In the genomic region with DNA sequence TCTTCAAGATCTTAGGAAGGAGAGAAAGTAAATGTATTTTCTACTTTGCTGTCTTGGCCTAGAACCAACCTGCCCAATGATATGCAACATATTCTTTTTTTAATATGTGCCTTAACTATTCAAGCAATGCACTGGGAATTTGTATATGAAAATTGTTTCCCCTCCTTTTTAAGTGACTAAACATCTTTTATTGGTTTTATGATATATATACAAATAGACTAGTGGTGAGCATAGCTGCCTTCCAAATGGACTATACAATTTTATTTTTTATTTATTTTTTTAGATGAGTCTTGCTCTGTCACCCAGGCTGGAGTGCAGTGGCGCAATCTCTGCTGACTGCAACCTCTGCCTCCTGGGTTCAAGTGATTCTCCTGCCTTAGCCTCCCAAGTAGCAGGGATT, we compare ENCODE assay signal across 23 cellular contexts.
"Had no signal": no experiment of that assay in that cellular context is flagged by ENCODE, and none has a peak within 500 bp of the region (broad histone marks: within the 10 kb centered on the region; RNA-seq: fewer than 3 reads in every experiment).

No MANE protein-coding gene starts in this region.

- H3K4me3 Mint-ChIP-seq: activated CD4-positive, alpha-beta memory T cell treated with anti-CD3 and anti-CD28 coated beads, Interleukin-2, amount 10 ng/mL, durations not matched to agents 7 days and 5 days; activated CD4-positive, alpha-beta T cell treated with anti-CD3 and anti-CD28 coated beads, Interleukin-2, amount 10 ng/mL, durations not matched to agents 7 days and 5 days; activated naive CD4-positive, alpha-beta T cell treated with anti-CD3 and anti-CD28 coated beads for 36 hours; activated naive CD8-positive, alpha-beta T cell; activated T-helper 17 cell treated with anti-CD3 and anti-CD28 coated beads, Interleukin-2, amount 50 U/mL, for 72 hours; central memory CD8-positive, alpha-beta T cell; T-cell had no signal

- H3K4me3 ChIP-seq: PC-9, SK-N-MC had no signal

- DNase-seq: activated CD4-positive, alpha-beta memory T cell treated with anti-CD3 and anti-CD28 coated beads, Interleukin-2, amount 10 ng/mL, durations not matched to agents 7 days and 5 days; activated CD4-positive, alpha-beta T cell treated with anti-CD3 and anti-CD28 coated beads, Interleukin-2, amount 10 ng/mL, durations not matched to agents 7 days and 5 days; activated CD4-positive, CD25-positive, alpha-beta regulatory T cell; activated gamma-delta T cell; activated naive CD4-positive, alpha-beta T cell treated with anti-CD3 and anti-CD28 coated beads for 36 hours; activated T-cell treated with anti-CD3 and anti-CD28 coated beads for 4 hours; activated T-cell treated with anti-CD3 and anti-CD28 coated beads, Interleukin-2, amount 50 U/mL, for 48 hours; amygdala; Kasumi-1; NCI-H1105; NCI-H1436; NCI-H1694 treated with DMSO at 0.1 percent for 48 hours; NCI-H2029 treated with DMSO at 0.1 percent for 48 hours; NCI-H510A treated with DMSO at 0.1 percent for 48 hours; NCI-H69; PC-9; T-cell had no signal

- H3K36me3 Mint-ChIP-seq: activated naive CD8-positive, alpha-beta T cell had no signal

- H3K27me3 Mint-ChIP-seq: activated CD4-positive, alpha-beta memory T cell treated with anti-CD3 and anti-CD28 coated beads, Interleukin-2, amount 10 ng/mL, durations not matched to agents 7 days and 5 days; activated CD4-positive, alpha-beta T cell treated with anti-CD3 and anti-CD28 coated beads, Interleukin-2, amount 10 ng/mL, durations not matched to agents 7 days and 5 days; activated naive CD8-positive, alpha-beta T cell; activated T-helper 17 cell treated with anti-CD3 and anti-CD28 coated beads, Interleukin-2, amount 50 U/mL, for 72 hours; brain; central memory CD8-positive, alpha-beta T cell; T-cell had no signal

- H3K4me2 ChIP-seq: PC-9 had no signal

- H2AFZ ChIP-seq: PC-9 had no signal

- H3K27ac Mint-ChIP-seq: activated CD4-positive, alpha-beta memory T cell treated with anti-CD3 and anti-CD28 coated beads, Interleukin-2, amount 10 ng/mL, durations not matched to agents 7 days and 5 days; activated naive CD4-positive, alpha-beta T cell treated with anti-CD3 and anti-CD28 coated beads for 36 hours; activated naive CD8-positive, alpha-beta T cell; activated T-helper 17 cell treated with anti-CD3 and anti-CD28 coated beads, Interleukin-2, amount 50 U/mL, for 72 hours; T-cell had no signal

- H3K9me3 Mint-ChIP-seq: activated CD4-positive, alpha-beta memory T cell treated with anti-CD3 and anti-CD28 coated beads, Interleukin-2, amount 10 ng/mL, durations not matched to agents 7 days and 5 days; activated CD4-positive, alpha-beta T cell treated with anti-CD3 and anti-CD28 coated beads, Interleukin-2, amount 10 ng/mL, durations not matched to agents 7 days and 5 days; activated naive CD4-positive, alpha-beta T cell treated with anti-CD3 and anti-CD28 coated beads for 36 hours; activated T-helper 17 cell treated with anti-CD3 and anti-CD28 coated beads, Interleukin-2, amount 50 U/mL, for 72 hours; central memory CD8-positive, alpha-beta T cell; T-cell had no signal

- H3K27ac ChIP-seq: PC-9, SK-N-MC, VCaP had no signal
